Comparison of ENCODE assay signal across 1 cellular context in genomic region chr7:26397786-26398435, GRCh38.
TF ChIP-seq lines count a peak whose summit lies in the region.

No MANE protein-coding gene starts in this region.

TF ChIP-seq in WTC11, 78 proteins besides CTCF, POLR2A, EP300 and RAD21 (continued from another document):
- TF ChIP-seq ATF3 (CRISPR knock-in tag; conservative IDR thresholded peaks at IDR 0.05) (no peak), NR2C2 (CRISPR knock-in tag; IDR thresholded peaks at IDR 0.05) (no peak), TEAD1 (CRISPR knock-in tag; IDR thresholded peaks at IDR 0.05) (no peak), MYBL2 (CRISPR knock-in tag; IDR thresholded peaks at IDR 0.05) (0 out of 2 replicates have a peak, but pooled peaks have one; percentile 37), RORB (CRISPR knock-in tag; IDR thresholded peaks at IDR 0.05) (no peak), ZNF425 (CRISPR knock-in tag; conservative IDR thresholded peaks at IDR 0.05) (no peak), TP53 (CRISPR knock-in tag; IDR thresholded peaks at IDR 0.05) (no peak)
- TF ChIP-seq, protein P1, sequence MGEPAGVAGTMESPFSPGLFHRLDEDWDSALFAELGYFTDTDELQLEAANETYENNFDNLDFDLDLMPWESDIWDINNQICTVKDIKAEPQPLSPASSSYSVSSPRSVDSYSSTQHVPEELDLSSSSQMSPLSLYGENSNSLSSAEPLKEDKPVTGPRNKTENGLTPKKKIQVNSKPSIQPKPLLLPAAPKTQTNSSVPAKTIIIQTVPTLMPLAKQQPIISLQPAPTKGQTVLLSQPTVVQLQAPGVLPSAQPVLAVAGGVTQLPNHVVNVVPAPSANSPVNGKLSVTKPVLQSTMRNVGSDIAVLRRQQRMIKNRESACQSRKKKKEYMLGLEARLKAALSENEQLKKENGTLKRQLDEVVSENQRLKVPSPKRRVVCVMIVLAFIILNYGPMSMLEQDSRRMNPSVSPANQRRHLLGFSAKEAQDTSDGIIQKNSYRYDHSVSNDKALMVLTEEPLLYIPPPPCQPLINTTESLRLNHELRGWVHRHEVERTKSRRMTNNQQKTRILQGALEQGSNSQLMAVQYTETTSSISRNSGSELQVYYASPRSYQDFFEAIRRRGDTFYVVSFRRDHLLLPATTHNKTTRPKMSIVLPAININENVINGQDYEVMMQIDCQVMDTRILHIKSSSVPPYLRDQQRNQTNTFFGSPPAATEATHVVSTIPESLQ (CRISPR knock-in tag; IDR thresholded peaks at IDR 0.05), result no peak
TF ChIP-seq in WTC11: peak in this region for 6.
